ENCODE assay signal across 10 cellular contexts in the genomic region with DNA sequence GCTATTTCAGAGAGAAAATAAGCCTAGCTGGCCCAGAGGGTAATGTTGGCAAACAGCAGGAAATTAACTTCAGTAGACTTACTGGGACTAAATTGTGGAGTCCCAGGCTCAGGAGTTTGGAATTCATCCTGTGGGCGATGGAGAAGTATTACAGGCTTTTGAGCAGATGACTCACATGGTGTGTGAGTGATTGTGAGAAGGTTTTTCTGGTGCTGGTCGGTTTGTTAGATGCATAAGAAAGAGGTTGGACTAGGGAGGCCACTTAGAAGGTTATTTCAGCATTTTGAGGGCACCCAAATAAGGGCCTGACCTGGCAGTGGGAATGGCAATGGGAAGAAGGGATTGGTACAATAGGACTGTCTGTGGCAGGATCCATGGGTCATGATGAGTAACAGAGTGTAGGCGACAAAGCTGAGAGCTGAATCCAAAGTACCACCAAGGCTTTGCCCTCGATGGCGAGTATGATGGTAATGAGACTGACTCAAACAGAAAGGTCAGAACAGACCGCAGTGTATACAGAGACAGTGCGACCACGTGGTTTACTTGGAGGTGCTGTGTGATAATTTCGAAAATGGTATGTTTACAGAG.
DNase-seq lines count a peak whose midpoint lies in the region; ATAC-seq and TF ChIP-seq lines count a peak whose summit lies in the region.
"Had no signal": no experiment of that assay in that cellular context is flagged by ENCODE, and none has a peak within 500 bp of the region (broad histone marks: within the 10 kb centered on the region; RNA-seq: fewer than 3 reads in every experiment).

No MANE protein-coding gene starts in this region.

- peak in 1 of 2 donors; percentile 4 for DNase-seq in activated T-cell treated with anti-CD3 and anti-CD28 coated beads, Interleukin-2, amount 50 U/mL, for 72 hours
- peak; percentile 86 for DNase-seq in myocyte (ENCODE audit: low read depth)
- DNase-seq in D341Med (ENCODE audit: low spot score): no peak
- no peak for DNase-seq in WERI-Rb-1
- DNase-seq in DMS 273 (lab: John Stamatoyannopoulos, UW; ENCODE audit: unreplicated experiment): no peak
- no peak for DNase-seq in SK-N-DZ (ENCODE audit: low spot score)
- DNase-seq: activated naive CD8-positive, alpha-beta T cell treated with anti-CD3 and anti-CD28 coated beads, Interleukin-2, amount 10 ng/mL, durations not matched to agents 7 days and 5 days; SHP77 treated with DMSO at 0.1 percent for 48 hours had no signal

- H3K27ac Mint-ChIP-seq in activated T-cell treated with anti-CD3 and anti-CD28 coated beads, Interleukin-2, amount 50 U/mL, for 72 hours: no peak overlapping the region
- H3K27ac Mint-ChIP-seq: activated naive CD8-positive, alpha-beta T cell treated with anti-CD3 and anti-CD28 coated beads, Interleukin-2, amount 10 ng/mL, durations not matched to agents 7 days and 5 days had no signal

- H3K27ac ChIP-seq in WERI-Rb-1: no peak overlapping the region

- H3K4me3 Mint-ChIP-seq in activated T-cell treated with anti-CD3 and anti-CD28 coated beads, Interleukin-2, amount 50 U/mL, for 72 hours: peak overlapping the region in 1 of 2 donors; percentile 15
- H3K4me3 Mint-ChIP-seq: activated naive CD8-positive, alpha-beta T cell treated with anti-CD3 and anti-CD28 coated beads, Interleukin-2, amount 10 ng/mL, durations not matched to agents 7 days and 5 days had no signal

- no peaks in the 10 kb centered on the region for H3K9me3 Mint-ChIP-seq in activated T-cell treated with anti-CD3 and anti-CD28 coated beads, Interleukin-2, amount 50 U/mL, for 72 hours
- H3K9me3 Mint-ChIP-seq: activated naive CD8-positive, alpha-beta T cell treated with anti-CD3 and anti-CD28 coated beads, Interleukin-2, amount 10 ng/mL, durations not matched to agents 7 days and 5 days had no signal

- no peaks in the 10 kb centered on the region for H3K9me3 ChIP-seq in WERI-Rb-1 (ENCODE audit: severe bottlenecking)

- no peaks in the 10 kb centered on the region for H3K36me3 ChIP-seq in WERI-Rb-1

- no peaks in the 10 kb centered on the region for H3K36me3 Mint-ChIP-seq in activated T-cell treated with anti-CD3 and anti-CD28 coated beads, Interleukin-2, amount 50 U/mL, for 72 hours (ENCODE audit: insufficient read depth in 2 of 2)
- H3K36me3 Mint-ChIP-seq: activated naive CD8-positive, alpha-beta T cell treated with anti-CD3 and anti-CD28 coated beads, Interleukin-2, amount 10 ng/mL, durations not matched to agents 7 days and 5 days had no signal

- H3K4me1 Mint-ChIP-seq in activated T-cell treated with anti-CD3 and anti-CD28 coated beads, Interleukin-2, amount 50 U/mL, for 72 hours (ENCODE audit: low read depth): peaks cover 10% of the 10 kb centered on the region
- H3K4me1 Mint-ChIP-seq: activated naive CD8-positive, alpha-beta T cell treated with anti-CD3 and anti-CD28 coated beads, Interleukin-2, amount 10 ng/mL, durations not matched to agents 7 days and 5 days had no signal

- no peak overlapping the region for H3K4me3 ChIP-seq in WERI-Rb-1 (ENCODE audit: low read depth, low read length)

- no peaks in the 10 kb centered on the region for H3K27me3 Mint-ChIP-seq in activated T-cell treated with anti-CD3 and anti-CD28 coated beads, Interleukin-2, amount 50 U/mL, for 72 hours (ENCODE audit: low read depth)
- H3K27me3 Mint-ChIP-seq: activated naive CD8-positive, alpha-beta T cell treated with anti-CD3 and anti-CD28 coated beads, Interleukin-2, amount 10 ng/mL, durations not matched to agents 7 days and 5 days had no signal

- no peaks in the 10 kb centered on the region for H3K27me3 ChIP-seq in WERI-Rb-1 (ENCODE audit: insufficient read depth, low read depth, severe bottlenecking)

- ATAC-seq in GM18858 (IDR thresholded peaks at IDR 0.05; ENCODE audit: unreplicated experiment) (peak; percentile 55), HG02759 (IDR thresholded peaks at IDR 0.05; ENCODE audit: unreplicated experiment) (peak; percentile 66)
- ATAC-seq in activated T-cell treated with anti-CD3 and anti-CD28 coated beads, Interleukin-2, amount 50 U/mL, for 72 hours (replicated peaks in 1 of 2): peak; percentile 62 to 94

- TF ChIP-seq CTCF in WERI-Rb-1 (IDR thresholded peaks at IDR 0.05; ENCODE audit: low read depth, low read length): no peak
